2 cellular contexts compared by ENCODE assay signal in genomic region chr6:4522453-4522852, GRCh38.
A peak's percentile ranks its signal among the peaks of the same experiment; 100 is the strongest.
TF ChIP-seq lines count a peak whose summit lies in the region.

No MANE protein-coding gene starts in this region.

TF ChIP-seq in K562, 482 proteins besides CTCF, POLR2A, EP300 and RAD21 (continues in another document):
- TF ChIP-seq PBX2 (CRISPR knock-in tag; IDR thresholded peaks at IDR 0.05; ENCODE audit: low read depth), result no peak
- peak; percentile 52 for TF ChIP-seq PBX2 (tag; conservative IDR thresholded peaks at IDR 0.05; ENCODE audit: low read depth)
- no peak for TF ChIP-seq CREBBP (IDR thresholded peaks at IDR 0.05; ENCODE audit: low read depth, low read length)
- peak; percentile 88 for TF ChIP-seq SPI1 (IDR thresholded peaks at IDR 0.05; ENCODE audit: borderline replicate concordance, low read depth, low read length)
- no peak for TF ChIP-seq NCOR1 (IDR thresholded peaks at IDR 0.05)
- 0 out of 2 replicates have a peak, but pooled peaks have one; percentile 15 for TF ChIP-seq ZBTB40 (IDR thresholded peaks at IDR 0.05)
- no peak for TF ChIP-seq ZBTB40 (CRISPR knock-in tag; IDR thresholded peaks at IDR 0.05)
- TF ChIP-seq L3MBTL2 (IDR thresholded peaks at IDR 0.05), result peak; percentile 36; the same call in 1 of the 2 replicates

TF ChIP-seq in WTC11, 78 proteins besides CTCF, POLR2A, EP300 and RAD21 (continued from another document):
- no peak for TF ChIP-seq ZSCAN18 (CRISPR knock-in tag; IDR thresholded peaks at IDR 0.05)
- TF ChIP-seq HMGXB4 (CRISPR knock-in tag; IDR thresholded peaks at IDR 0.05), result no peak
- no peak for TF ChIP-seq ATF1 (CRISPR knock-in tag; IDR thresholded peaks at IDR 0.05)
- TF ChIP-seq ZNF423 (CRISPR knock-in tag; IDR thresholded peaks at IDR 0.05), result no peak
- TF ChIP-seq CDX4 (CRISPR knock-in tag; IDR thresholded peaks at IDR 0.05; ENCODE audit: borderline replicate concordance), result no peak
- no peak for TF ChIP-seq AR (CRISPR knock-in tag; IDR thresholded peaks at IDR 0.05)
- no peak for TF ChIP-seq ZBTB43 (CRISPR knock-in tag; IDR thresholded peaks at IDR 0.05)
